ENCODE assay signal across 15 cellular contexts in the genomic region with DNA sequence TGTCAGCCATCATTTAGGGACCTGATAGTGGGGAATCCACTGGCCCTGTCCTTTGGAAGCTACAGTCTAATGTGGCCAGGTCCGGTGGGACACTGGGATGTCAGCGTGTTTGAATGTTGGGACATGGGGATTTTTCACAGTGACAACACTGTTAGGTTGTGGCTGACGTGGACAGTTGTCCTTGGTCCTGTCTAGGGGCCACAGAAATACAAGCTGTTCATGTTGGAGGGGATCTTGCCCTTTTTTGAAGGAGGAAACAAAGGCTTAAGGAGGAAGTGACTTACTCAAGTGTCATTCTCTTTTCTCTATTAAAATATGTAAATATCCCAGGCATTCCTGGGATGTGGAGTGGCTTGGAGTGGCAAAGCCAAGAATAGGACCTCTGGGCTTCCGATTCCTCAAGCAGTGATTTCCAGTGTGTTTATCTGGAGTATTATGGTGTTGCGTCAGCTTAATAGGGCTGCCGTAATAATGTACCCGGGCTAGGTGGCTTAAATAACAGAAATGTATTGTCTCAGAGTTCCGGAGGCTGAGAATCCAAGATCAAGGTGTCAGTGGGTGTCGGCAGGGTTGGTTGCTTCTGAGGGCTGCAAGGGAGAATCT. TPM values are rescaled to one million over a fixed set of nuclear protein-coding genes. Genes with fewer than 3 reads are reported as not detected.
"Had no signal": no experiment of that assay in that cellular context is flagged by ENCODE, and none has a peak within 500 bp of the region (broad histone marks: within the 10 kb centered on the region; RNA-seq: fewer than 3 reads in every experiment).

No MANE protein-coding gene starts in this region.

- H3K4me3 ChIP-seq: adrenal gland, mucosa of descending colon had no signal

- H3K4me1 Mint-ChIP-seq: activated B cell treated with CpG ODN at 0.5 μM for 24 hours; central memory CD8-positive, alpha-beta T cell; natural killer cell had no signal

- H3K36me3 Mint-ChIP-seq: natural killer cell had no signal

- H3K27ac Mint-ChIP-seq: activated B cell treated with CpG ODN at 0.5 μM for 24 hours; activated CD4-positive, alpha-beta T cell treated with anti-CD3 and anti-CD28 coated beads, Interleukin-2, amount 10 ng/mL, durations not matched to agents 7 days and 5 days; natural killer cell; progenitor cell of endocrine pancreas had no signal

- ATAC-seq: mucosa of descending colon, natural killer cell, right cardiac atrium had no signal

- H3K27ac ChIP-seq: adrenal gland had no signal

- H3K4me1 ChIP-seq: adrenal gland had no signal

- H3K9me3 Mint-ChIP-seq: central memory CD8-positive, alpha-beta T cell; natural killer cell had no signal

- H3K9me3 ChIP-seq: adrenal gland, mucosa of descending colon had no signal

- H3K36me3 ChIP-seq: adrenal gland had no signal

- FAIRE-seq: small intestine had no signal

- DNase-seq: activated B cell treated with CpG ODN at 0.5 μM for 24 hours; activated CD4-positive, alpha-beta T cell treated with anti-CD3 and anti-CD28 coated beads, Interleukin-2, amount 10 ng/mL, durations not matched to agents 7 days and 5 days; activated naive CD4-positive, alpha-beta T cell treated with anti-CD3 and anti-CD28 coated beads, Interleukin-2, amount 50 U/mL, for 16 hours; adrenal gland; cortex of kidney; hippocampal formation; kidney glomerular epithelial cell; mucosa of descending colon; natural killer cell; nucleus accumbens; right cardiac atrium; small intestine had no signal

- H3K4me3 Mint-ChIP-seq: activated B cell treated with CpG ODN at 0.5 μM for 24 hours; activated CD4-positive, alpha-beta T cell treated with anti-CD3 and anti-CD28 coated beads, Interleukin-2, amount 10 ng/mL, durations not matched to agents 7 days and 5 days; central memory CD8-positive, alpha-beta T cell; natural killer cell had no signal

RNA-seq across cellular contexts. Expression of gene ACOXL, which starts 8.5 kb away (rescaled TPM):
- total RNA-seq: lower leg skin, natural killer cell, right cardiac atrium had no signal
